Comparison of ENCODE assay signal across 23 cellular contexts in genomic region chr18:58714259-58714658, GRCh38. TPM values are rescaled to one million over a fixed set of nuclear protein-coding genes. Genes with fewer than 3 reads are reported as not detected.
DNase-seq lines count a peak whose midpoint lies in the region; ATAC-seq and TF ChIP-seq lines count a peak whose summit lies in the region.
"Had no signal": no experiment of that assay in that cellular context is flagged by ENCODE, and none has a peak within 500 bp of the region (broad histone marks: within the 10 kb centered on the region; RNA-seq: fewer than 3 reads in every experiment).

No MANE protein-coding gene starts in this region.

- no peak for ATAC-seq in activated CD8-positive, alpha-beta T cell treated with anti-CD3 and anti-CD28 coated beads, Interleukin-2, amount 10 ng/mL, durations not matched to agents 7 days and 5 days
- peak in 2 of 3 donors; percentile 48 to 52 for ATAC-seq in natural killer cell
- ATAC-seq: body of pancreas, esophagus mucosa, PC-3, right cardiac atrium had no signal

- peaks cover 35% of the 10 kb centered on the region for H3K36me3 Mint-ChIP-seq in T-helper 1 cell treated with Interleukin-12 subunit alpha and Interleukin-12 subunit beta and Interleukin-4 antibody, amounts not matched to agents 30 μg/mL and 1 μg/mL, for 36 hours (ENCODE audit: low read depth)
- peaks cover 7 to 53% (median 15%) of the 10 kb centered on the region in 3 donors for H3K36me3 Mint-ChIP-seq in CD8-positive, alpha-beta memory T cell
- H3K36me3 Mint-ChIP-seq in activated CD8-positive, alpha-beta T cell treated with anti-CD3 and anti-CD28 coated beads, Interleukin-2, amount 10 ng/mL, durations not matched to agents 7 days and 5 days (ENCODE audit: low read depth): peaks cover 62% of the 10 kb centered on the region
- no peaks in the 10 kb centered on the region for H3K36me3 Mint-ChIP-seq in natural killer cell

- no peak overlapping the region for H3K4me3 Mint-ChIP-seq in T-helper 1 cell treated with Interleukin-12 subunit alpha and Interleukin-12 subunit beta and Interleukin-4 antibody, amounts not matched to agents 30 μg/mL and 1 μg/mL, for 36 hours
- H3K4me3 Mint-ChIP-seq in CD8-positive, alpha-beta memory T cell: peak overlapping the region in 6 of 7 donors; percentile 44 to 83 (median 68)
- peak overlapping the region; percentile 3 for H3K4me3 Mint-ChIP-seq in activated CD8-positive, alpha-beta T cell treated with anti-CD3 and anti-CD28 coated beads, Interleukin-2, amount 10 ng/mL, durations not matched to agents 7 days and 5 days
- H3K4me3 Mint-ChIP-seq in natural killer cell: peak overlapping the region; percentile 18
- H3K4me3 Mint-ChIP-seq: dendritic cell treated with granulocyte-macrophage colony-stimulating factor and Interleukin-4, amounts not matched to agents 40 ng/mL and 50 ng/mL, for 4 days had no signal

- peaks cover 42% of the 10 kb centered on the region for H3K4me1 ChIP-seq in CD8-positive, alpha-beta memory T cell (ENCODE audit: insufficient read depth, low read length)
- H3K4me1 ChIP-seq in ascending aorta: no peaks in the 10 kb centered on the region
- H3K4me1 ChIP-seq in ovary (ENCODE audit: insufficient read depth): no peaks in the 10 kb centered on the region
- H3K4me1 ChIP-seq: body of pancreas, tibial artery had no signal

- no peaks in the 10 kb centered on the region for H3K36me3 ChIP-seq in CD8-positive, alpha-beta memory T cell (ENCODE audit: insufficient read depth, low read length)
- H3K36me3 ChIP-seq in ascending aorta (peaks cover 0 to 18% of the 10 kb centered on the region in 2 donors), ovary (no peaks in the 10 kb centered on the region)

- no peaks in the 10 kb centered on the region for H3K27me3 Mint-ChIP-seq in T-helper 1 cell treated with Interleukin-12 subunit alpha and Interleukin-12 subunit beta and Interleukin-4 antibody, amounts not matched to agents 30 μg/mL and 1 μg/mL, for 36 hours (ENCODE audit: low read depth)
- H3K27me3 Mint-ChIP-seq in CD8-positive, alpha-beta memory T cell: no peaks in the 10 kb centered on the region
- no peaks in the 10 kb centered on the region for H3K27me3 Mint-ChIP-seq in activated CD8-positive, alpha-beta T cell treated with anti-CD3 and anti-CD28 coated beads, Interleukin-2, amount 10 ng/mL, durations not matched to agents 7 days and 5 days (ENCODE audit: low read depth)
- no peaks in the 10 kb centered on the region for H3K27me3 Mint-ChIP-seq in natural killer cell (ENCODE audit: low read depth in 2 of 2)
- H3K27me3 Mint-ChIP-seq: dendritic cell treated with granulocyte-macrophage colony-stimulating factor and Interleukin-4, amounts not matched to agents 40 ng/mL and 50 ng/mL, for 4 days had no signal

- no peaks in the 10 kb centered on the region for H3K27me3 ChIP-seq in CD8-positive, alpha-beta memory T cell (ENCODE audit: insufficient read depth, low read length, poor library complexity, severe bottlenecking)
- H3K27me3 ChIP-seq in ascending aorta (no peaks in the 10 kb centered on the region), ovary (no peaks in the 10 kb centered on the region)
- H3K27me3 ChIP-seq: body of pancreas, SJSA1, tibial artery had no signal

- CTCF ChIA-PET in CD8-positive, alpha-beta memory T cell (lab: Charles Lee): no interaction called here
- CTCF ChIA-PET in activated CD8-positive, alpha-beta T cell treated with anti-CD3 and anti-CD28 coated beads, Interleukin-2, amount 10 ng/mL, durations not matched to agents 7 days and 5 days (lab: Charles Lee): no interaction called here

- WGBS in ovary, 3 donors: 95 to 96% (median 96%) methylated on average over 3 of the region's 3 CpGs

- POLR2A ChIA-PET in CD8-positive, alpha-beta memory T cell (lab: Charles Lee): no interaction called here
- POLR2A ChIA-PET in activated CD8-positive, alpha-beta T cell treated with anti-CD3 and anti-CD28 coated beads, Interleukin-2, amount 10 ng/mL, durations not matched to agents 7 days and 5 days (lab: Charles Lee): no interaction called here

- no peaks in the 10 kb centered on the region for H3K9me3 Mint-ChIP-seq in T-helper 1 cell treated with Interleukin-12 subunit alpha and Interleukin-12 subunit beta and Interleukin-4 antibody, amounts not matched to agents 30 μg/mL and 1 μg/mL, for 36 hours
- no peaks in the 10 kb centered on the region for H3K9me3 Mint-ChIP-seq in CD8-positive, alpha-beta memory T cell
- no peaks in the 10 kb centered on the region for H3K9me3 Mint-ChIP-seq in activated CD8-positive, alpha-beta T cell treated with anti-CD3 and anti-CD28 coated beads, Interleukin-2, amount 10 ng/mL, durations not matched to agents 7 days and 5 days (ENCODE audit: insufficient read depth)
- H3K9me3 Mint-ChIP-seq in natural killer cell: no peaks in the 10 kb centered on the region
- H3K9me3 Mint-ChIP-seq: dendritic cell treated with granulocyte-macrophage colony-stimulating factor and Interleukin-4, amounts not matched to agents 40 ng/mL and 50 ng/mL, for 4 days had no signal

- H3K4me3 ChIP-seq in CD8-positive, alpha-beta memory T cell (ENCODE audit: low read length): no peak overlapping the region
- no peak overlapping the region for H3K4me3 ChIP-seq in ascending aorta
- no peak overlapping the region for H3K4me3 ChIP-seq in ovary
- H3K4me3 ChIP-seq: body of pancreas, SJSA1, tibial artery had no signal

- peaks cover 37% of the 10 kb centered on the region for H3K4me1 Mint-ChIP-seq in T-helper 1 cell treated with Interleukin-12 subunit alpha and Interleukin-12 subunit beta and Interleukin-4 antibody, amounts not matched to agents 30 μg/mL and 1 μg/mL, for 36 hours (ENCODE audit: low read depth)
- peaks cover 41 to 65% (median 55%) of the 10 kb centered on the region in 3 donors for H3K4me1 Mint-ChIP-seq in CD8-positive, alpha-beta memory T cell
- peaks cover 45% of the 10 kb centered on the region for H3K4me1 Mint-ChIP-seq in activated CD8-positive, alpha-beta T cell treated with anti-CD3 and anti-CD28 coated beads, Interleukin-2, amount 10 ng/mL, durations not matched to agents 7 days and 5 days (ENCODE audit: low read depth)
- H3K4me1 Mint-ChIP-seq in natural killer cell: peaks cover 29 to 34% of the 10 kb centered on the region in 2 donors

- TF ChIP-seq EP300 in ovary (IDR thresholded peaks at IDR 0.05): no peak

- intact Hi-C loops in natural killer cell (cut with micrococcal nuclease) (no loop called here), ascending aorta (cut with DNase I) (no loop called here), ovary (cut with DNase I) (no loop called here)

- no peaks in the 10 kb centered on the region for H3K9me3 ChIP-seq in CD8-positive, alpha-beta memory T cell (ENCODE audit: low read length)
- H3K9me3 ChIP-seq in ascending aorta (no peaks in the 10 kb centered on the region), ovary (no peaks in the 10 kb centered on the region)
- H3K9me3 ChIP-seq: body of pancreas, SJSA1, tibial artery had no signal

- TF ChIP-seq CTCF in natural killer cell (IDR thresholded peaks at IDR 0.05) (no peak), ascending aorta (IDR thresholded peaks at IDR 0.05) (no peak), ovary (IDR thresholded peaks at IDR 0.05) (no peak)

- DNase-seq in T-helper 1 cell (no peak), natural killer cell (no peak), ascending aorta (ENCODE audit: low spot score in 2 of 2) (no peak), ovary (no peak), GM19240 (ENCODE audit: insufficient read length, low spot score) (no peak)
- DNase-seq in CD8-positive, alpha-beta memory T cell: peak in 1 of 5 donors; percentile 29
- DNase-seq in activated CD8-positive, alpha-beta T cell treated with anti-CD3 and anti-CD28 coated beads, Interleukin-2, amount 10 ng/mL, durations not matched to agents 7 days and 5 days: no peak
- DNase-seq: 8988T; body of pancreas; GOT3; head of caudate nucleus; mesenchymal stem cell; NCI-H1694; PC-3; right cardiac atrium; stimulated activated CD4-positive, alpha-beta T cell treated with anti-CD3 and anti-CD28 coated beads, Interleukin-2, amount 100 ng/mL, for 24 hours; tibial artery had no signal

- H3K27ac Mint-ChIP-seq in T-helper 1 cell treated with Interleukin-12 subunit alpha and Interleukin-12 subunit beta and Interleukin-4 antibody, amounts not matched to agents 30 μg/mL and 1 μg/mL, for 36 hours: peak overlapping the region; percentile 49
- H3K27ac Mint-ChIP-seq in CD8-positive, alpha-beta memory T cell: peak overlapping the region; percentile 73 to 97 (median 91)
- peak overlapping the region; percentile 70 for H3K27ac Mint-ChIP-seq in activated CD8-positive, alpha-beta T cell treated with anti-CD3 and anti-CD28 coated beads, Interleukin-2, amount 10 ng/mL, durations not matched to agents 7 days and 5 days
- peak overlapping the region; percentile 86 to 92 for H3K27ac Mint-ChIP-seq in natural killer cell
- H3K27ac Mint-ChIP-seq: dendritic cell treated with granulocyte-macrophage colony-stimulating factor and Interleukin-4, amounts not matched to agents 40 ng/mL and 50 ng/mL, for 4 days had no signal

- no peak for TF ChIP-seq POLR2A in ovary (IDR thresholded peaks at IDR 0.05)

- no peak overlapping the region for H3K27ac ChIP-seq in CD8-positive, alpha-beta memory T cell (ENCODE audit: low read depth, low read length)
- H3K27ac ChIP-seq in ascending aorta: no peak overlapping the region
- H3K27ac ChIP-seq in ovary: no peak overlapping the region
- H3K27ac ChIP-seq: body of pancreas, C4-2B, SJSA1, tibial artery, VCaP had no signal

RNA-seq across cellular contexts. Expression of gene MALT1, which starts 43.0 kb away (rescaled TPM):
- 10 to 100 TPM; 33.1 to 35.8 TPM for total RNA-seq in CD8-positive, alpha-beta memory T cell
- polyA plus RNA-seq in CD8-positive, alpha-beta memory T cell: 41.4 TPM
- 10 to 100 TPM; 52.7 to 57.1 TPM for total RNA-seq in activated CD8-positive, alpha-beta T cell treated with anti-CD3 and anti-CD28 coated beads, Interleukin-2, amount 10 ng/mL, durations not matched to agents 7 days and 5 days
- total RNA-seq in natural killer cell (10 to 100 TPM; 49.8 to 55.8 (median 54.5) TPM), ascending aorta (14.5 TPM), ovary (10 to 100 TPM; 14.5 to 24.7 (median 19.0) TPM)
- 10 to 100 TPM in 1 of 2 donors, 1 to 10 TPM in 1; 9.0 to 14.3 TPM for polyA plus RNA-seq in ovary
